In genomic region chr2:99187011-99187410, GRCh38 we compare ENCODE assay signal across 32 cellular contexts. TPM values are rescaled to one million over a fixed set of nuclear protein-coding genes. Genes with fewer than 3 reads are reported as not detected.
"Had no signal": no experiment of that assay in that cellular context is flagged by ENCODE, and none has a peak within 500 bp of the region (broad histone marks: within the 10 kb centered on the region; RNA-seq: fewer than 3 reads in every experiment).

No MANE protein-coding gene starts in this region.

- H3K27me3 ChIP-seq: brain microvascular endothelial cell, MG63, Peyer's patch had no signal

- DNase-seq: activated CD4-positive, alpha-beta memory T cell treated with anti-CD3 and anti-CD28 coated beads for 36 hours; activated CD4-positive, alpha-beta T cell treated with anti-CD3 and anti-CD28 coated beads for 36 hours; activated CD4-positive, alpha-beta T cell treated with anti-CD3 and anti-CD28 coated beads, Interleukin-2, amount 50 U/mL, for 1 hour; activated CD8-positive, alpha-beta memory T cell treated with anti-CD3 and anti-CD28 coated beads, Interleukin-2, amount 50 U/mL, for 4 hours; activated effector memory CD4-positive, alpha-beta T cell treated with Interleukin-2 at 50 U/mL for 16 hours; activated naive CD4-positive, alpha-beta T cell treated with anti-CD3 and anti-CD28 coated beads, Interleukin-2, amount 10 ng/mL, durations not matched to agents 7 days and 5 days; activated naive CD8-positive, alpha-beta T cell treated with anti-CD3 and anti-CD28 coated beads, Interleukin-2, amount 50 U/mL, for 24 hours; activated T-cell treated with anti-CD3 and anti-CD28 coated beads for 4 hours; activated T-cell treated with anti-CD3 and anti-CD28 coated beads, Interleukin-2, amount 50 U/mL, for 4 hours; anterior cingulate cortex; brain microvascular endothelial cell; central memory CD4-positive, alpha-beta T cell; Karpas-422; MG63; NCI-H1048; NCI-H1105 treated with DMSO at 0.1 percent for 48 hours; NCI-H1436; NCI-H1694; NCI-H1930; NCI-H2081 treated with DMSO at 0.1 percent for 48 hours; NCI-H345; NCI-H524 treated with DMSO at 0.1 percent for 48 hours; PC-3; Peyer's patch; RPMI8226; SIG-M5; T-cell; T1000 had no signal

- ATAC-seq: activated CD4-positive, alpha-beta T cell treated with anti-CD3 and anti-CD28 coated beads for 36 hours; activated naive CD8-positive, alpha-beta T cell treated with anti-CD3 and anti-CD28 coated beads, Interleukin-2, amount 50 U/mL, for 24 hours; activated T-cell treated with anti-CD3 and anti-CD28 coated beads, Interleukin-2, amount 50 U/mL, for 4 hours; PC-3; SK-N-SH treated with all-trans-retinoic acid at 6 μM for 48 hours; T-cell had no signal

- H3K4me3 Mint-ChIP-seq: activated CD4-positive, alpha-beta memory T cell treated with anti-CD3 and anti-CD28 coated beads for 36 hours; activated CD4-positive, alpha-beta T cell treated with anti-CD3 and anti-CD28 coated beads for 36 hours; activated naive CD4-positive, alpha-beta T cell treated with anti-CD3 and anti-CD28 coated beads, Interleukin-2, amount 10 ng/mL, durations not matched to agents 7 days and 5 days; activated naive CD8-positive, alpha-beta T cell; activated naive CD8-positive, alpha-beta T cell treated with anti-CD3 and anti-CD28 coated beads, Interleukin-2, amount 50 U/mL, for 24 hours; activated T-cell treated with anti-CD3 and anti-CD28 coated beads, Interleukin-2, amount 50 U/mL, for 4 hours; activated T-helper 1 cell treated with anti-CD3 and anti-CD28 coated beads, Interleukin-12 subunit alpha, Interleukin-12 subunit beta, Interleukin-2, Interleukin-4 antibody, amounts not matched to agents 30 ng/mL and 10 ng/mL and 1 ng/mL, durations not matched to agents 14 hours and 24 hours and 36 hours; T-cell had no signal

- H3K27ac ChIP-seq: brain microvascular endothelial cell, Peyer's patch had no signal

- H3K27me3 Mint-ChIP-seq: activated CD4-positive, alpha-beta memory T cell treated with anti-CD3 and anti-CD28 coated beads for 36 hours; activated CD4-positive, alpha-beta T cell treated with anti-CD3 and anti-CD28 coated beads for 36 hours; activated naive CD4-positive, alpha-beta T cell treated with anti-CD3 and anti-CD28 coated beads, Interleukin-2, amount 10 ng/mL, durations not matched to agents 7 days and 5 days; activated naive CD8-positive, alpha-beta T cell; activated naive CD8-positive, alpha-beta T cell treated with anti-CD3 and anti-CD28 coated beads, Interleukin-2, amount 50 U/mL, for 24 hours; T-cell had no signal

- H3K9me3 Mint-ChIP-seq: activated CD4-positive, alpha-beta memory T cell treated with anti-CD3 and anti-CD28 coated beads for 36 hours; activated naive CD4-positive, alpha-beta T cell treated with anti-CD3 and anti-CD28 coated beads, Interleukin-2, amount 10 ng/mL, durations not matched to agents 7 days and 5 days; activated naive CD8-positive, alpha-beta T cell treated with anti-CD3 and anti-CD28 coated beads, Interleukin-2, amount 50 U/mL, for 24 hours; activated T-cell treated with anti-CD3 and anti-CD28 coated beads, Interleukin-2, amount 50 U/mL, for 4 hours; activated T-helper 1 cell treated with anti-CD3 and anti-CD28 coated beads, Interleukin-12 subunit alpha, Interleukin-12 subunit beta, Interleukin-2, Interleukin-4 antibody, amounts not matched to agents 30 ng/mL and 10 ng/mL and 1 ng/mL, durations not matched to agents 14 hours and 24 hours and 36 hours; T-cell had no signal

- H3K9me3 ChIP-seq: Peyer's patch had no signal

- H3K27ac Mint-ChIP-seq: activated CD4-positive, alpha-beta memory T cell treated with anti-CD3 and anti-CD28 coated beads for 36 hours; activated CD4-positive, alpha-beta T cell treated with anti-CD3 and anti-CD28 coated beads for 36 hours; activated naive CD4-positive, alpha-beta T cell treated with anti-CD3 and anti-CD28 coated beads, Interleukin-2, amount 10 ng/mL, durations not matched to agents 7 days and 5 days; activated naive CD8-positive, alpha-beta T cell; activated naive CD8-positive, alpha-beta T cell treated with anti-CD3 and anti-CD28 coated beads, Interleukin-2, amount 50 U/mL, for 24 hours; activated T-helper 1 cell treated with anti-CD3 and anti-CD28 coated beads, Interleukin-12 subunit alpha, Interleukin-12 subunit beta, Interleukin-2, Interleukin-4 antibody, amounts not matched to agents 30 ng/mL and 10 ng/mL and 1 ng/mL, durations not matched to agents 14 hours and 24 hours and 36 hours had no signal

- H3K4me3 ChIP-seq: MG63, Peyer's patch had no signal

RNA-seq across cellular contexts. Expression of gene C2orf15, which starts 45.5 kb away (rescaled TPM):
- total RNA-seq: activated T-helper 1 cell treated with anti-CD3 and anti-CD28 coated beads, Interleukin-12 subunit alpha, Interleukin-12 subunit beta, Interleukin-2, Interleukin-4 antibody, amounts not matched to agents 30 ng/mL and 10 ng/mL and 1 ng/mL, durations not matched to agents 14 hours and 24 hours and 36 hours; SK-MEL-5 had no signal
